ENCODE assay signal across 8 cellular contexts in genomic region chr12:49188205-49188915, GRCh38. TPM values are rescaled to one million over a fixed set of nuclear protein-coding genes. Genes with fewer than 3 reads are reported as not detected.
DNase-seq lines count a peak whose midpoint lies in the region; ATAC-seq and TF ChIP-seq lines count a peak whose summit lies in the region.

No MANE protein-coding gene starts in this region.

- H3K4me1 Mint-ChIP-seq in effector memory CD8-positive, alpha-beta T cell (ENCODE audit: low read depth in 2 of 2) = peaks cover 7 to 27% of the 10 kb centered on the region in 2 donors

- H3K27me3 Mint-ChIP-seq in effector memory CD8-positive, alpha-beta T cell = no peaks in the 10 kb centered on the region

- H3K27ac Mint-ChIP-seq in effector memory CD8-positive, alpha-beta T cell = peak overlapping the region; percentile 97 to 98

- CTCF ChIA-PET in AG04449 (lab: Yijun Ruan, JAX) = interaction anchor here (0.6 to 3.7 kb wide), 11 partner anchors 12 to 96 kb away, joined by 3 to 24 read pairs (median 4); partner anchors contain the start of gene TUBA1B

- H3K36me3 Mint-ChIP-seq in effector memory CD8-positive, alpha-beta T cell (ENCODE audit: insufficient read depth) = peaks cover 56% of the 10 kb centered on the region

- DNase-seq in AG04449 (ENCODE audit: low read depth, low spot score) (no peak), NCI-H226 (peak; percentile 72), mesenteric fat pad (ENCODE audit: low spot score) (peak; percentile 92)
- peak; percentile 90 for DNase-seq in activated CD8-positive, alpha-beta memory T cell treated with anti-CD3 and anti-CD28 coated beads for 24 hours
- DNase-seq in effector memory CD8-positive, alpha-beta T cell = peak; percentile 72 to 79 (median 73)
- peak; percentile 49 for DNase-seq in stimulated activated CD8-positive, alpha-beta memory T cell treated with anti-CD3 and anti-CD28 coated beads, Interleukin-15, amount 100 ng/mL, for 1 hour (ENCODE audit: low read depth)

- peak overlapping the region; percentile 89 for H3K4me3 ChIP-seq in AG04449 (ENCODE audit: low read depth, low read length)

- TF ChIP-seq CTCF in AG04449 (IDR thresholded peaks at IDR 0.05; ENCODE audit: insufficient read depth, low read length, missing control alignments) = no peak

- peak overlapping the region; percentile 94 to 97 for H3K4me3 Mint-ChIP-seq in effector memory CD8-positive, alpha-beta T cell

- H3K9me3 Mint-ChIP-seq in effector memory CD8-positive, alpha-beta T cell = no peaks in the 10 kb centered on the region

- POLR2A ChIA-PET in AG04449 (lab: Yijun Ruan, JAX) = interaction anchor here (0.6 to 3.1 kb wide), 22 partner anchors 10 to 100 kb away, joined by 3 to 37 read pairs (median 6); partner anchors contain the start of genes TUBA1B and TUBA1C

- ATAC-seq in GM18517 (IDR thresholded peaks at IDR 0.05; ENCODE audit: unreplicated experiment) (peak; percentile 26), HG03066 (IDR thresholded peaks at IDR 0.05; ENCODE audit: low read depth, unreplicated experiment) (peak; percentile 37)
- peak; percentile 51 for ATAC-seq in effector memory CD8-positive, alpha-beta T cell (replicated peaks)

RNA-seq across cellular contexts. Expression of gene TUBA1A, which starts 0.5 kb away (rescaled TPM):
- 121 TPM for total RNA-seq in mesenteric fat pad

RNA-seq across cellular contexts. Expression of gene TUBA1B, which starts 57.2 kb away (rescaled TPM):
- 737 TPM for total RNA-seq in mesenteric fat pad
